ENCODE assay signal across 8 cellular contexts in the genomic region with DNA sequence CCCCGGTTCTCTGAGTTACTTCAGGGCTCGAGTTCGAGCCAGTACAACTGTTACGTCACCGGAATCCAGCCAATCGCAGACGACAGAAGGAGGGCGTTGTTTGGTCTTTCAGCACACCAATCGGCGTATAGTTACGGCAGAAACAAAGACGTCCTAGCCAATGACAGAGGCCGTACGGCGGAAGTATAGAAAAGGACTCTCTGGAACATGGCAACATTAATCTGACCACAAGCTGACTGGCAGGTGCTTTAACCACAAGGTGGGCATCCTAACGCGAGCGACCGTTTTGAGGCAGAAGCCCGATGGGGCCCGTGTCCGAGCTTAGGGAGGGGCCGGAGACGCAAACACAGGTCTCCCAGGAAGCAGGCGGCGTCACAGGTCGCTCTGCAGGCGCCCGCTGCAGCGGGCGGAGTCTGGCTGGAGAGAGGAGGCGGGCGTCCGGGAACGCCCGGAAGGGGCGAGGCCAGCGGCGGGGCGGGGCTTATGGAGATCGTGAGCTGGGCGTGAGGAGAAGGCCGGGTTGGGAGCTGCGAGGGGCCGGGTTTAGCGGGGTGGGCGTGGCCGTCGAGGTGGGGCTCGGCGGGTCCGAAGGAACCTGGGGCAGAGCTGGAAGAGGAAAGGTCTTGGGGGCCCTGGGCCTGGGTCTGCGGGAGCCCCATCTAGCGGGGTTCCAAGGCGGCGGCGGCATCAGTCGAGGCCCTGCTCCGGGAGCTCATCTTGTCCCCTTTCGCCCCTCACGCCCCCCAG. TPM values are rescaled to one million over a fixed set of nuclear protein-coding genes. Genes with fewer than 3 reads are reported as not detected.
DNase-seq lines count a peak whose midpoint lies in the region; ATAC-seq and TF ChIP-seq lines count a peak whose summit lies in the region.

A gene with protein sequence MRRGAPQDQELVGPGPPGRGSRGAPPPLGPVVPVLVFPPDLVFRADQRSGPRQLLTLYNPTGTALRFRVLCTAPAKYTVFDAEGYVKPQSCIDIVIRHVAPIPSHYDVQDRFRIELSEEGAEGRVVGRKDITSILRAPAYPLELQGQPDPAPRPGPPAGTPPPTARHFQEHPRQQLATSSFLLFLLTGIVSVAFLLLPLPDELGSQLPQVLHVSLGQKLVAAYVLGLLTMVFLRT (plus strand): TSS at position 558 of the 747 bp plus-strand sequence. CDS start 252 bp downstream, outside the sequence.

- TF ChIP-seq CTCF in epithelial cell of proximal tubule (conservative IDR thresholded peaks at IDR 0.05; ENCODE audit: low read depth, low read length), result no peak

- in situ Hi-C loops in KBM-7 (cut with MboI; ENCODE audit: low pct_unique_long_range_greater_than_20kb, low sequenced_read_pairs), result no loop called here

- H3K4me3 ChIP-seq in epithelial cell of proximal tubule (ENCODE audit: low read depth, low read length), result peak within 1 kb of the TSS; percentile 98

- H3K36me3 Mint-ChIP-seq in activated T-cell treated with anti-CD3 and anti-CD28 coated beads, Interleukin-2, amount 50 U/mL, for 24 hours (ENCODE audit: low read depth), result peaks cover 2% of the 10 kb centered on the region

- DNase-seq in DMS53 (lab: John Stamatoyannopoulos, UW), result peak; percentile 100
- DNase-seq in KBM-7, result peak; percentile 99
- DNase-seq in activated T-cell treated with anti-CD3 and anti-CD28 coated beads, Interleukin-2, amount 50 U/mL, for 24 hours, result peak; percentile 99
- DNase-seq in epithelial cell of proximal tubule (ENCODE audit: low read depth), result peak; percentile 96
- peak; percentile 99 for DNase-seq in mucosa of gallbladder (ENCODE audit: low spot score)
- DNase-seq in stimulated activated CD8-positive, alpha-beta memory T cell treated with anti-CD3 and anti-CD28 coated beads, Interleukin-4, amount 100 ng/mL, for 4 hours (ENCODE audit: low read depth in 2 of 2, low spot score in 1 of 2), result peak; percentile 94 to 95

- H3K9me3 Mint-ChIP-seq in activated T-cell treated with anti-CD3 and anti-CD28 coated beads, Interleukin-2, amount 50 U/mL, for 24 hours, result no peaks in the 10 kb centered on the region

- ATAC-seq in GM21717 (IDR thresholded peaks at IDR 0.05; ENCODE audit: unreplicated experiment), result peak; percentile 89

- H3K4me1 Mint-ChIP-seq in activated T-cell treated with anti-CD3 and anti-CD28 coated beads, Interleukin-2, amount 50 U/mL, for 24 hours (ENCODE audit: low read depth), result peaks cover 22% of the 10 kb centered on the region

- H3K4me3 Mint-ChIP-seq in activated T-cell treated with anti-CD3 and anti-CD28 coated beads, Interleukin-2, amount 50 U/mL, for 24 hours, result peak within 1 kb of the TSS; percentile 97

- peak within 1 kb of the TSS; percentile 100 for H3K27ac Mint-ChIP-seq in activated T-cell treated with anti-CD3 and anti-CD28 coated beads, Interleukin-2, amount 50 U/mL, for 24 hours

- H3K27me3 Mint-ChIP-seq in activated T-cell treated with anti-CD3 and anti-CD28 coated beads, Interleukin-2, amount 50 U/mL, for 24 hours, result no peaks in the 10 kb centered on the region

TF ChIP-seq in PFSK-1, 5 proteins besides CTCF, POLR2A, EP300 and RAD21:
- TF ChIP-seq SIN3A (IDR thresholded peaks at IDR 0.05; ENCODE audit: borderline replicate concordance, insufficient read depth, low read length) (peak; percentile 15; the same call in 1 of the 2 replicates), TAF1 (IDR thresholded peaks at IDR 0.05; ENCODE audit: borderline replicate concordance, insufficient read depth, low read length) (no peak), POLR2AphosphoS5 (IDR thresholded peaks at IDR 0.05; ENCODE audit: low read depth, low read length) (peak; percentile 72)
- TF ChIP-seq, protein P1, sequence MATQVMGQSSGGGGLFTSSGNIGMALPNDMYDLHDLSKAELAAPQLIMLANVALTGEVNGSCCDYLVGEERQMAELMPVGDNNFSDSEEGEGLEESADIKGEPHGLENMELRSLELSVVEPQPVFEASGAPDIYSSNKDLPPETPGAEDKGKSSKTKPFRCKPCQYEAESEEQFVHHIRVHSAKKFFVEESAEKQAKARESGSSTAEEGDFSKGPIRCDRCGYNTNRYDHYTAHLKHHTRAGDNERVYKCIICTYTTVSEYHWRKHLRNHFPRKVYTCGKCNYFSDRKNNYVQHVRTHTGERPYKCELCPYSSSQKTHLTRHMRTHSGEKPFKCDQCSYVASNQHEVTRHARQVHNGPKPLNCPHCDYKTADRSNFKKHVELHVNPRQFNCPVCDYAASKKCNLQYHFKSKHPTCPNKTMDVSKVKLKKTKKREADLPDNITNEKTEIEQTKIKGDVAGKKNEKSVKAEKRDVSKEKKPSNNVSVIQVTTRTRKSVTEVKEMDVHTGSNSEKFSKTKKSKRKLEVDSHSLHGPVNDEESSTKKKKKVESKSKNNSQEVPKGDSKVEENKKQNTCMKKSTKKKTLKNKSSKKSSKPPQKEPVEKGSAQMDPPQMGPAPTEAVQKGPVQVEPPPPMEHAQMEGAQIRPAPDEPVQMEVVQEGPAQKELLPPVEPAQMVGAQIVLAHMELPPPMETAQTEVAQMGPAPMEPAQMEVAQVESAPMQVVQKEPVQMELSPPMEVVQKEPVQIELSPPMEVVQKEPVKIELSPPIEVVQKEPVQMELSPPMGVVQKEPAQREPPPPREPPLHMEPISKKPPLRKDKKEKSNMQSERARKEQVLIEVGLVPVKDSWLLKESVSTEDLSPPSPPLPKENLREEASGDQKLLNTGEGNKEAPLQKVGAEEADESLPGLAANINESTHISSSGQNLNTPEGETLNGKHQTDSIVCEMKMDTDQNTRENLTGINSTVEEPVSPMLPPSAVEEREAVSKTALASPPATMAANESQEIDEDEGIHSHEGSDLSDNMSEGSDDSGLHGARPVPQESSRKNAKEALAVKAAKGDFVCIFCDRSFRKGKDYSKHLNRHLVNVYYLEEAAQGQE (IDR thresholded peaks at IDR 0.05; ENCODE audit: insufficient read depth in 1 of 2, low read depth in 2 of 2, low read length in 2 of 2), result no peak

RNA-seq across cellular contexts. Expression of the gene that starts here (rescaled TPM):
- 11.3 TPM for polyA plus RNA-seq in PFSK-1 (2012; ENCODE audit: insufficient read length, low read depth)
- 12.1 and 17.0 TPM in 2 replicates for total RNA-seq in epithelial cell of proximal tubule
- total RNA-seq in mucosa of gallbladder, result 34.8 TPM

Comparison
In these comparisons a context has a peak if more than half of its experiments do, and no peak if none do; other contexts are left out.
1. Peak in every context shown above with its lines: DNase-seq, ATAC-seq and H3K4me3 ChIP-seq.